ENCODE assay signal across 8 cellular contexts in genomic region chr11:9574556-9574805, GRCh38. TPM values are rescaled to one million over a fixed set of nuclear protein-coding genes. Genes with fewer than 3 reads are reported as not detected.
A peak's percentile ranks its signal among the peaks of the same experiment; 100 is the strongest.
DNase-seq lines count a peak whose midpoint lies in the region; TF ChIP-seq lines count a peak whose summit lies in the region.

No MANE protein-coding gene starts in this region.

- H3K36me3 Mint-ChIP-seq in osteocyte (ENCODE audit: unreplicated experiment) = peaks cover 42% of the 10 kb centered on the region

- H3K36me3 ChIP-seq in WERI-Rb-1 (peaks cover 49% of the 10 kb centered on the region), esophagus squamous epithelium (peaks cover 0 to 17% (median 8%) of the 10 kb centered on the region in 3 donors)

- H3K27me3 ChIP-seq in WERI-Rb-1 (ENCODE audit: insufficient read depth, low read depth, severe bottlenecking) = no peaks in the 10 kb centered on the region
- no peaks in the 10 kb centered on the region for H3K27me3 ChIP-seq in esophagus squamous epithelium

- no peaks in the 10 kb centered on the region for H3K27me3 Mint-ChIP-seq in osteocyte (ENCODE audit: unreplicated experiment)

- TF ChIP-seq CTCF in WERI-Rb-1 (IDR thresholded peaks at IDR 0.05; ENCODE audit: low read depth, low read length) (no peak), esophagus squamous epithelium (IDR thresholded peaks at IDR 0.05) (no peak), osteocyte (IDR thresholded peaks at IDR 0.05) (no peak)

- H3K9me3 ChIP-seq in WERI-Rb-1 (ENCODE audit: severe bottlenecking) = no peaks in the 10 kb centered on the region
- no peaks in the 10 kb centered on the region for H3K9me3 ChIP-seq in esophagus squamous epithelium

- H3K27ac ChIP-seq in WERI-Rb-1 (peak overlapping the region; percentile 99), esophagus squamous epithelium (peak overlapping the region; percentile 92 to 99 (median 98))

- H3K4me3 ChIP-seq in WERI-Rb-1 (ENCODE audit: low read depth, low read length) = peak overlapping the region; percentile 79
- peak overlapping the region; percentile 69 to 94 (median 72) for H3K4me3 ChIP-seq in esophagus squamous epithelium

- H3K27ac Mint-ChIP-seq in osteocyte (ENCODE audit: unreplicated experiment) = peak overlapping the region; percentile 91

- H3K4me1 Mint-ChIP-seq in osteocyte (ENCODE audit: unreplicated experiment) = peaks cover 46% of the 10 kb centered on the region

- H3K4me1 ChIP-seq in esophagus squamous epithelium = peaks cover 15 to 73% (median 17%) of the 10 kb centered on the region in 3 donors

- H3K4me3 Mint-ChIP-seq in osteocyte (ENCODE audit: unreplicated experiment) = peak overlapping the region; percentile 92

- no peaks in the 10 kb centered on the region for H3K9me3 Mint-ChIP-seq in osteocyte (ENCODE audit: unreplicated experiment)

- 0% methylated on average over 7 of the region's 22 CpGs; no CpG with 5 or more reads in 1 of the 2 donors for WGBS in esophagus squamous epithelium, 2 donors

- intact Hi-C loops in esophagus squamous epithelium (cut with DNase I) = no loop called here

- TF ChIP-seq POLR2A in esophagus squamous epithelium (IDR thresholded peaks at IDR 0.05) = no peak

- DNase-seq in HCEC 1CT (peak; percentile 31), WERI-Rb-1 (no peak), esophagus squamous epithelium (lab: John Stamatoyannopoulos, UW) (no peak), osteocyte (ENCODE audit: extremely low spot score, unreplicated experiment) (no peak), GOT3 (lab: John Stamatoyannopoulos, UW) (no peak), amniotic stem cell (lab: John Stamatoyannopoulos, UW) (no peak), globus pallidus (ENCODE audit: low spot score) (no peak), EL (no peak)

RNA-seq across cellular contexts. Expression of gene WEE1, which starts 1.0 kb away (rescaled TPM):
- total RNA-seq in esophagus squamous epithelium (10 to 100 TPM; 20.1 to 38.7 (median 36.5) TPM), osteocyte (77.8 and 111 TPM in 2 replicates)
